ENCODE assay signal across 14 cellular contexts in the genomic region with DNA sequence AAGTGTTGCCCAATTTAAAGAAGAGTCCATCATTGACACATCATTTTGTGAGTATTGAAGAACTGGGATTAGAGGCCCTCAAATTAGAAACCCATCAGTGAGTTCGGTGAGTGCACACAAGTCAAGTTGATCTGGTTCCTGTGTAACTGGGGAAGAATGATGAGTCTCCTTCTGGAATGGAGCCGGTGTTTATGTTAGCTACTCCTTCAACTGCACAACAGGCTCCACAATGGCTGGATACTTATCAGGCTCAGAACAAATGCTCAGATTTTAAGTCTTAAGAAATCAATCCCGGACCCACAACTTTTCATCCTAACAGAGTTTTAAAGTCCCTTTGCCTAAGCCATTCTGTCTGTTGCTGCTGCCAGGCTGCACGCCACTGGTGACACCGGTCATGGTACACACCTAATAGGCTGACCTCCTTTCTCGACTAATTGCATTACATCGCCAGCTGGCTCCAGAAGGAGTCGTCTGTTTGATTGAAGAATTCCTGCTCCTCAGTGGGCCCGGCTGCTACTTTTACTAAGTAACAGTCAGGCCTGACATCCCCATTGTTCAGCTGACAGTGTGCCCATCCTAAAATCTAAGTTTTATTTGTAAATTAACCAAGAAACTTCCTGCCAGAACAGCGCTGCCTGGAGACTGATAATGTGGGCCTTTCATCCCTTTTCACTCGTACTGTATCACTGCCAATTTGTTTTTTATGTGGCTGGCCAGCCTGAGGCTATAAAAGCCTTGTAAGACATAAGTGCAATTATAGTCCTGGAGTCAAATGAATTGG.
A peak's percentile ranks its signal among the peaks of the same experiment; 100 is the strongest.
DNase-seq lines count a peak whose midpoint lies in the region; ATAC-seq and TF ChIP-seq lines count a peak whose summit lies in the region.
"Had no signal": no experiment of that assay in that cellular context is flagged by ENCODE, and none has a peak within 500 bp of the region (broad histone marks: within the 10 kb centered on the region; RNA-seq: fewer than 3 reads in every experiment).

No MANE protein-coding gene starts in this region.

- ATAC-seq in HG03460 (IDR thresholded peaks at IDR 0.05; ENCODE audit: unreplicated experiment): no peak
- no peak for ATAC-seq in HG03432 (IDR thresholded peaks at IDR 0.05; ENCODE audit: unreplicated experiment)
- ATAC-seq: A549; naive thymus-derived CD4-positive, alpha-beta T cell had no signal

- peak in 2 of 3 experiments; percentile 69 to 89 for DNase-seq in NCI-H1417 (lab: John Stamatoyannopoulos, UW)
- DNase-seq in NCI-H1417 treated with DMSO at 0.1 percent for 48 hours (lab: John Stamatoyannopoulos, UW): no peak
- DNase-seq in NCI-H69 (lab: John Stamatoyannopoulos, UW): peak; percentile 99
- DNase-seq in fibroblast of lung (ENCODE audit: low read depth in 2 of 2): peak; percentile 63 to 65
- peak; percentile 18 to 88 (median 42) for DNase-seq in posterior cingulate gyrus
- no peak for DNase-seq in OCI-LY7 (ENCODE audit: low spot score)
- DNase-seq: activated B cell treated with CpG ODN at 0.5 μM for 24 hours; naive thymus-derived CD4-positive, alpha-beta T cell; NCI-H1048; stimulated activated naive CD8-positive, alpha-beta T cell treated with anti-CD3 and anti-CD28 coated beads, Interleukin-15, amount 100 ng/mL, for 72 hours had no signal

- H4K20me1 ChIP-seq in fibroblast of lung (ENCODE audit: control insufficient read depth, extremely low read depth, insufficient read depth, low read length): no peaks in the 10 kb centered on the region
- H4K20me1 ChIP-seq in OCI-LY7 (ENCODE audit: insufficient read depth, low read length): no peaks in the 10 kb centered on the region

- H3K9me2 ChIP-seq in OCI-LY7 (ENCODE audit: insufficient read depth, low read length): no peaks in the 10 kb centered on the region

- no peak overlapping the region for H3K9ac ChIP-seq in fibroblast of lung (ENCODE audit: insufficient read depth, low read length)

- no peak for TF ChIP-seq CTCF in fibroblast of lung (conservative IDR thresholded peaks at IDR 0.05 in 1 of 2, IDR thresholded peaks at IDR 0.05 in 1 of 2; ENCODE audit: low read depth in 1 of 2, low read length in 2 of 2)
- TF ChIP-seq CTCF in OCI-LY7 (conservative IDR thresholded peaks at IDR 0.05; ENCODE audit: low read length): no peak

- intact Hi-C loops in posterior cingulate gyrus (cut with DNase I) (loop anchor here (5.0 kb wide), 1 partner anchor 46 kb away; no protein-coding TSS in a partner anchor), OCI-LY7 (cut with micrococcal nuclease; ENCODE audit: unreplicated experiment) (no loop called here)

- peak overlapping the region; percentile 8 for H2AFZ ChIP-seq in fibroblast of lung (ENCODE audit: low read length)
- no peak overlapping the region for H2AFZ ChIP-seq in OCI-LY7 (ENCODE audit: low read length)

- POLR2A ChIA-PET in OCI-LY7 (lab: Charles Lee): no interaction called here

- H3K4me3 ChIP-seq in fibroblast of lung (replicated peaks in 1 of 4; ENCODE audit: control extremely low read depth in 1 of 4, insufficient read depth in 1 of 4, low read depth in 3 of 4, low read length in 4 of 4) (no peak overlapping the region), OCI-LY7 (ENCODE audit: low read depth, low read length, poor library complexity, severe bottlenecking) (no peak overlapping the region)
- H3K4me3 ChIP-seq: A549 had no signal

- H3K27ac ChIP-seq in fibroblast of lung (ENCODE audit: insufficient read depth, low read length) (no peak overlapping the region), OCI-LY7 (ENCODE audit: low read depth, low read length, poor library complexity, severe bottlenecking) (no peak overlapping the region)
- H3K27ac ChIP-seq: A549, RWPE1 had no signal

- H3K79me2 ChIP-seq in fibroblast of lung (ENCODE audit: control insufficient read depth, insufficient read depth, low read length) (no peaks in the 10 kb centered on the region), OCI-LY7 (ENCODE audit: insufficient read depth, low read depth, low read length) (no peaks in the 10 kb centered on the region)

- H3K36me3 ChIP-seq in fibroblast of lung (ENCODE audit: control insufficient read depth, insufficient read depth, low read length) (no peaks in the 10 kb centered on the region), OCI-LY7 (ENCODE audit: insufficient read depth, low read length) (no peaks in the 10 kb centered on the region)

- CTCF ChIA-PET in OCI-LY7 (lab: Charles Lee; ENCODE audit: unreplicated experiment): no interaction called here

- BruUV-seq in OCI-LY7 (replicated peaks; lab: Mats Ljungman, UMichigan): no TSS peak

- H3K9me3 ChIP-seq in fibroblast of lung (ENCODE audit: control insufficient read depth, insufficient read depth, low read depth, low read length) (no peaks in the 10 kb centered on the region), OCI-LY7 (ENCODE audit: low read length) (no peaks in the 10 kb centered on the region)
- H3K9me3 ChIP-seq: A549 had no signal

- H3K4me2 ChIP-seq in fibroblast of lung (ENCODE audit: extremely low read depth, insufficient read depth, low read length) (peak overlapping the region; percentile 61), OCI-LY7 (ENCODE audit: low read length) (no peak overlapping the region)
- H3K4me2 ChIP-seq: A549 had no signal

- H3K4me1 ChIP-seq in fibroblast of lung (ENCODE audit: control insufficient read depth, extremely low read depth, insufficient read depth, low read length) (no peaks in the 10 kb centered on the region), OCI-LY7 (ENCODE audit: insufficient read depth, low read length, poor library complexity, severe bottlenecking) (no peaks in the 10 kb centered on the region)
- H3K4me1 ChIP-seq: A549 had no signal

- H3K27me3 ChIP-seq in fibroblast of lung (ENCODE audit: control insufficient read depth, insufficient read depth, low read length): no peaks in the 10 kb centered on the region

Comparison
In these comparisons a context has a peak if more than half of its experiments do, and no peak if none do; other contexts are left out.
1. DNase-seq: peak in NCI-H1417 (2 of 3), NCI-H69 (single experiment), fibroblast of lung (2 of 2) and posterior cingulate gyrus (10 of 10); none in NCI-H1417 treated with DMSO at 0.1 percent for 48 hours (single experiment) and OCI-LY7 (single experiment).